17 cellular contexts compared by ENCODE assay signal in the genomic region with DNA sequence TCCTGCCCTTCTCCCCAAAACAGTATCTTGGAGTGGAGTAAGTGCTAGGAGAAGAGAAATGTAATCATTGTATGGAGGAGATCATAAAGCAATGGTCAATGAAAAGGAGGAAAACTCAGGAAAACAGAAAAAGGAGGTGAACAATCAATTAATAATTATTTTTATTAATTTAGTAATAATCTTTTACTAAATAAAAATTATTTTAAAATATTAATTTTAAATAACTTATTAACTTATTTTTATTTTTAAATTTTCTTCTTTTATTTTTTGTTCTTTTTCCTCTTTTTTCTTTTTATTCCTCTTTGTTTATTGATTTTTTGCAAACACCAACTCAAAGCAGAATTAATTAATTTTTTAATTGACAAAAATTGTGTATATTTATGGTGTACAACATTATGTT.
A peak's percentile ranks its signal among the peaks of the same experiment; 100 is the strongest.
DNase-seq lines count a peak whose midpoint lies in the region; ATAC-seq, FAIRE-seq and TF ChIP-seq lines count a peak whose summit lies in the region.
"Had no signal": no experiment of that assay in that cellular context is flagged by ENCODE, and none has a peak within 500 bp of the region (broad histone marks: within the 10 kb centered on the region; RNA-seq: fewer than 3 reads in every experiment).

No MANE protein-coding gene starts in this region.

- no peaks in the 10 kb centered on the region for H3K9me3 Mint-ChIP-seq in activated T-cell treated with anti-CD3 and anti-CD28 coated beads, Interleukin-2, amount 50 U/mL, for 72 hours
- H3K9me3 Mint-ChIP-seq in WTC11 = peaks cover 4% of the 10 kb centered on the region; the same call in 1 of the 2 replicates
- H3K9me3 Mint-ChIP-seq: CD8-positive, alpha-beta memory T cell had no signal

- no peak overlapping the region for H3K4ac ChIP-seq in mesenchymal stem cell (ENCODE audit: low read depth in 1 of 2, low read length in 2 of 2)

- peaks cover 0 to 26% of the 10 kb centered on the region in 2 experiments for H3K27me3 ChIP-seq in mesenchymal stem cell (ENCODE audit: control insufficient read depth in 1 of 2, insufficient read depth in 1 of 2, low read length in 2 of 2)
- H3K27me3 ChIP-seq in smooth muscle cell (ENCODE audit: low read depth) = peaks cover 17% of the 10 kb centered on the region
- H3K27me3 ChIP-seq: BLaER1 had no signal

- CTCF ChIA-PET in WTC11 (lab: Charles Lee) = no interaction called here

- H3K9ac ChIP-seq in mesenchymal stem cell (ENCODE audit: low read length) (peak overlapping the region; percentile 36), smooth muscle cell (ENCODE audit: low read depth) (no peak overlapping the region)
- H3K9ac ChIP-seq: BLaER1 had no signal

- H3K27ac ChIP-seq in mesenchymal stem cell (ENCODE audit: low read length, poor library complexity, severe bottlenecking) (no peak overlapping the region), smooth muscle cell (ENCODE audit: low read depth) (no peak overlapping the region)
- H3K27ac ChIP-seq: 22Rv1, BLaER1 had no signal

- no peak overlapping the region for H3K14ac ChIP-seq in mesenchymal stem cell (ENCODE audit: low read length in 2 of 2)

- no peak overlapping the region for H3K18ac ChIP-seq in mesenchymal stem cell (ENCODE audit: low read depth in 1 of 2, low read length in 2 of 2)

- H3K4me3 Mint-ChIP-seq in activated T-cell treated with anti-CD3 and anti-CD28 coated beads, Interleukin-2, amount 50 U/mL, for 72 hours = no peak overlapping the region
- no peak overlapping the region for H3K4me3 Mint-ChIP-seq in WTC11
- H3K4me3 Mint-ChIP-seq: CD8-positive, alpha-beta memory T cell had no signal

- no peak overlapping the region for H3K23ac ChIP-seq in mesenchymal stem cell (ENCODE audit: low read length in 2 of 2)

- no peak overlapping the region for H2BK12ac ChIP-seq in mesenchymal stem cell (ENCODE audit: low read length in 2 of 2)

- no peak overlapping the region for H2AK5ac ChIP-seq in mesenchymal stem cell (ENCODE audit: low read length, severe bottlenecking)

- no peaks in the 10 kb centered on the region for H3K4me1 Mint-ChIP-seq in activated T-cell treated with anti-CD3 and anti-CD28 coated beads, Interleukin-2, amount 50 U/mL, for 72 hours (ENCODE audit: low read depth)
- H3K4me1 Mint-ChIP-seq in WTC11 = peaks cover 29% of the 10 kb centered on the region
- H3K4me1 Mint-ChIP-seq: CD8-positive, alpha-beta memory T cell had no signal

- H3K79me1 ChIP-seq in mesenchymal stem cell (replicated peaks; ENCODE audit: low read length, poor library complexity, severe bottlenecking) = no peaks in the 10 kb centered on the region

- H3K36me3 Mint-ChIP-seq in activated T-cell treated with anti-CD3 and anti-CD28 coated beads, Interleukin-2, amount 50 U/mL, for 72 hours (ENCODE audit: insufficient read depth in 2 of 2) = no peaks in the 10 kb centered on the region
- no peaks in the 10 kb centered on the region for H3K36me3 Mint-ChIP-seq in WTC11

- no peak overlapping the region for H2AFZ ChIP-seq in mesenchymal stem cell (ENCODE audit: low read depth, low read length)
- H2AFZ ChIP-seq in smooth muscle cell (ENCODE audit: low read depth) = no peak overlapping the region

- H3F3A ChIP-seq in smooth muscle cell (ENCODE audit: low read depth) = no peaks in the 10 kb centered on the region

- TF ChIP-seq CTCF in WTC11 (IDR thresholded peaks at IDR 0.05) (no peak), smooth muscle cell (IDR thresholded peaks at IDR 0.05; ENCODE audit: borderline replicate concordance, insufficient read depth, poor library complexity, severe bottlenecking) (no peak)

- peaks cover 74% of the 10 kb centered on the region for H3K27me3 Mint-ChIP-seq in activated T-cell treated with anti-CD3 and anti-CD28 coated beads, Interleukin-2, amount 50 U/mL, for 72 hours (ENCODE audit: low read depth)
- H3K27me3 Mint-ChIP-seq in WTC11 (ENCODE audit: low read depth) = no peaks in the 10 kb centered on the region; the same call in 1 of the 2 replicates

- H2BK120ac ChIP-seq in mesenchymal stem cell (ENCODE audit: low read depth, low read length) = no peak overlapping the region

- no peak overlapping the region for H4K8ac ChIP-seq in mesenchymal stem cell (ENCODE audit: low read length)

- no peak overlapping the region for H2BK5ac ChIP-seq in mesenchymal stem cell (ENCODE audit: low read depth, low read length, poor library complexity, severe bottlenecking)

- H3K36me3 ChIP-seq in mesenchymal stem cell (ENCODE audit: control insufficient read depth in 1 of 2, insufficient read depth in 2 of 2, low read depth in 1 of 2, low read length in 2 of 2) = no peaks in the 10 kb centered on the region
- no peaks in the 10 kb centered on the region for H3K36me3 ChIP-seq in smooth muscle cell (ENCODE audit: low read depth)
- H3K36me3 ChIP-seq: BLaER1 had no signal

- no peak for ATAC-seq in activated T-cell treated with anti-CD3 and anti-CD28 coated beads, Interleukin-2, amount 50 U/mL, for 72 hours (replicated peaks in 1 of 2)
- no peak for ATAC-seq in WTC11
- ATAC-seq in GM19324 (IDR thresholded peaks at IDR 0.05; ENCODE audit: low FRiP score, unreplicated experiment) = no peak
- ATAC-seq: HCT116 had no signal

- no peak for FAIRE-seq in urothelium cell line (lab: Jason Lieb, UNC)
- FAIRE-seq: H54, HTR-8/SVneo had no signal

- H3K4me1 ChIP-seq in mesenchymal stem cell (ENCODE audit: control insufficient read depth, insufficient read depth, low read depth, low read length) = no peaks in the 10 kb centered on the region
- peaks cover 32% of the 10 kb centered on the region for H3K4me1 ChIP-seq in smooth muscle cell (ENCODE audit: low read depth)
- H3K4me1 ChIP-seq: BLaER1, Caco-2 had no signal

- H3K4me3 ChIP-seq in mesenchymal stem cell (ENCODE audit: insufficient read depth in 1 of 2, low read depth in 1 of 2, low read length in 2 of 2) (no peak overlapping the region), smooth muscle cell (no peak overlapping the region)
- H3K4me3 ChIP-seq: BLaER1 had no signal

- no peak overlapping the region for H4K91ac ChIP-seq in mesenchymal stem cell (ENCODE audit: low read length)

- no peak overlapping the region for H3K4me2 ChIP-seq in mesenchymal stem cell (ENCODE audit: low read length, poor library complexity, severe bottlenecking)
- H3K4me2 ChIP-seq in smooth muscle cell = peak overlapping the region; percentile 56
- H3K4me2 ChIP-seq: BLaER1 had no signal

- POLR2A ChIA-PET in WTC11 (lab: Charles Lee) = no interaction called here

- H3K9me3 ChIP-seq in mesenchymal stem cell (ENCODE audit: control insufficient read depth, low read length) (no peaks in the 10 kb centered on the region), smooth muscle cell (replicated peaks; ENCODE audit: low read depth) (no peaks in the 10 kb centered on the region)
- H3K9me3 ChIP-seq: BLaER1, Caco-2 had no signal

- no peak overlapping the region for H2BK15ac ChIP-seq in mesenchymal stem cell (ENCODE audit: low read depth, poor library complexity, severe bottlenecking)

- no peak for DNase-seq in activated T-cell treated with anti-CD3 and anti-CD28 coated beads, Interleukin-2, amount 50 U/mL, for 72 hours
- DNase-seq in activated T-cell treated with anti-CD3 and anti-CD28 coated beads, Interleukin-2, amount 50 U/mL, for 1 hour = no peak
- DNase-seq in WTC11 (ENCODE audit: low spot score) (no peak), mesenchymal stem cell (no peak), smooth muscle cell (lab: John Stamatoyannopoulos, UW; ENCODE audit: unreplicated experiment) (no peak), midbrain (lab: John Stamatoyannopoulos, UW) (no peak), urothelium cell line (ENCODE audit: low spot score) (no peak)
- DNase-seq: AML-193; Caco-2; CD8-positive, alpha-beta memory T cell; DND-41 had no signal

- no peaks in the 10 kb centered on the region for H3K79me2 ChIP-seq in smooth muscle cell (ENCODE audit: low read depth)

- peak overlapping the region; percentile 15 for H3K27ac Mint-ChIP-seq in activated T-cell treated with anti-CD3 and anti-CD28 coated beads, Interleukin-2, amount 50 U/mL, for 72 hours
- H3K27ac Mint-ChIP-seq in WTC11 = no peak overlapping the region
- H3K27ac Mint-ChIP-seq: CD8-positive, alpha-beta memory T cell had no signal

- H4K20me1 ChIP-seq in smooth muscle cell (ENCODE audit: low read depth) = no peaks in the 10 kb centered on the region
- H4K20me1 ChIP-seq: BLaER1 had no signal

TF ChIP-seq in WTC11, 78 proteins besides CTCF, POLR2A, EP300 and RAD21:
- TF ChIP-seq HMGA2 (CRISPR knock-in tag; IDR thresholded peaks at IDR 0.05) (peak; percentile 97), FOXK1 (CRISPR knock-in tag; IDR thresholded peaks at IDR 0.05) (no peak)
